ENCODE assay signal across 12 cellular contexts in the genomic region with DNA sequence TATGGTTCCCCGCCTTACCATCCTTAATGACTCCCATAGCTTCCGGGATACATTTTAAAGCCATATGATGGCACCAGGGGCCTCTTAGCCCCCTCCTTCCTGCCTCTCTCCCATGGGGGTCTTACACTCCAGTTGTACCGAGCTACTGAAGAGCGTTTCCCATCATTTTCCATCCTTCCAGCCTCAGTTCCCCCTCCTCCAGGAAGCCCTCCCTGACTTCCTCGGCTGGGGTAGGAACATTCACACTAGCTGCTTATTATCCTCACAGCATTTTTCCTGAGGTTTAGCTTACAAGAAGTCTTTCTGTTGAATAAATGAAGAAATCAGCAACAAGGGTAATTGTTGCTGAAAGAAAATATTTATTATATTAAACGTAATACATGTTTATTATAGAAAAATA.
"Had no signal": no experiment of that assay in that cellular context is flagged by ENCODE, and none has a peak within 500 bp of the region (broad histone marks: within the 10 kb centered on the region; RNA-seq: fewer than 3 reads in every experiment).

No MANE protein-coding gene starts in this region.

- H3K4me1 ChIP-seq: breast epithelium had no signal

- H3K27me3 Mint-ChIP-seq: activated naive CD8-positive, alpha-beta T cell had no signal

- H3K9me3 ChIP-seq: breast epithelium, lower lobe of right lung, tibial artery had no signal

- H3K27me3 ChIP-seq: breast epithelium, tibial artery had no signal

- H3K9me3 Mint-ChIP-seq: naive thymus-derived CD8-positive, alpha-beta T cell had no signal

- H3K36me3 Mint-ChIP-seq: activated naive CD8-positive, alpha-beta T cell; naive thymus-derived CD8-positive, alpha-beta T cell had no signal

- H3K36me3 ChIP-seq: breast epithelium, lower lobe of right lung, tibial artery had no signal

- H3K27ac Mint-ChIP-seq: activated naive CD8-positive, alpha-beta T cell had no signal

- H3K4me3 Mint-ChIP-seq: activated naive CD8-positive, alpha-beta T cell; naive thymus-derived CD8-positive, alpha-beta T cell had no signal

- DNase-seq: activated T-cell treated with anti-CD3 and anti-CD28 coated beads, Interleukin-2, amount 50 U/mL, for 1 hour; amygdala; dorsolateral prefrontal cortex; foreskin fibroblast; left cardiac atrium; lower lobe of right lung; tibial artery had no signal

- H3K27ac ChIP-seq: dorsolateral prefrontal cortex, lower lobe of right lung had no signal

- ATAC-seq: activated CD4-positive, CD25-positive, alpha-beta regulatory T cell treated with anti-CD3 and anti-CD28 coated beads, Interleukin-2, amount 50 U/mL, for 24 hours; esophagus mucosa; left cardiac atrium; lower lobe of right lung; naive thymus-derived CD8-positive, alpha-beta T cell had no signal

- H3K4me3 ChIP-seq: breast epithelium, dorsolateral prefrontal cortex, lower lobe of right lung, tibial artery had no signal
